Comparison of ENCODE assay signal across 16 cellular contexts in genomic region chr14:42190744-42191143, GRCh38.
"Had no signal": no experiment of that assay in that cellular context is flagged by ENCODE, and none has a peak within 500 bp of the region (broad histone marks: within the 10 kb centered on the region; RNA-seq: fewer than 3 reads in every experiment).

No MANE protein-coding gene starts in this region.

- DNase-seq: effector CD4-positive, alpha-beta T cell; endodermal cell; erythroblast; foreskin keratinocyte; immature natural killer cell; left ventricle myocardium inferior; lower lobe of right lung; natural killer cell; posterior cingulate gyrus; sigmoid colon; stimulated activated CD4-positive, alpha-beta T cell treated with anti-CD3 and anti-CD28 coated beads, Interleukin-2, amount 100 ng/mL, for 24 hours; stimulated activated CD4-positive, alpha-beta T cell treated with anti-CD3 and anti-CD28 coated beads, Interleukin-4, amount 100 ng/mL, for 4 hours; stimulated activated naive B cell treated with anti-CD40 and anti-IgM and Interleukin-4, amounts not matched to agents 10 μg/mL and 1 μg/mL and 100 μg/mL, for 72 hours; stimulated activated naive CD8-positive, alpha-beta T cell treated with anti-CD3 and anti-CD28 coated beads, Interleukin-15, amount 100 ng/mL, for 72 hours; testis; transverse colon had no signal

- ATAC-seq: foreskin keratinocyte; lower lobe of right lung; natural killer cell; stimulated activated naive CD8-positive, alpha-beta T cell treated with anti-CD3 and anti-CD28 coated beads, Interleukin-15, amount 100 ng/mL, for 72 hours had no signal
